Comparison of ENCODE assay signal across 10 cellular contexts in genomic region chr2:42135381-42136312, GRCh38. TPM values are rescaled to one million over a fixed set of nuclear protein-coding genes. Genes with fewer than 3 reads are reported as not detected.
DNase-seq lines count a peak whose midpoint lies in the region; TF ChIP-seq lines count a peak whose summit lies in the region.
"Had no signal": no experiment of that assay in that cellular context is flagged by ENCODE, and none has a peak within 500 bp of the region (broad histone marks: within the 10 kb centered on the region; RNA-seq: fewer than 3 reads in every experiment).

No MANE protein-coding gene starts in this region.

- no peaks in the 10 kb centered on the region for H3K9me3 ChIP-seq in spleen

- H3K4me3 ChIP-seq in spleen = no peak overlapping the region

- peaks cover 66% of the 10 kb centered on the region for H3K4me1 Mint-ChIP-seq in activated T-cell treated with anti-CD3 and anti-CD28 coated beads, Interleukin-2, amount 50 U/mL, for 24 hours (ENCODE audit: low read depth)
- H3K4me1 Mint-ChIP-seq in activated T-helper 2 cell treated with anti-CD3 and anti-CD28 coated beads, Interferon-gamma antibody, Interleukin-2, Interleukin-4, amounts not matched to agents 10 μg/mL and 5 μg/mL and 100 μg/mL, durations not matched to agents 14 hours and 24 hours and 36 hours (ENCODE audit: low read depth) = peaks cover 62% of the 10 kb centered on the region

- H3K36me3 ChIP-seq in spleen = no peaks in the 10 kb centered on the region

- TF ChIP-seq POLR2A in spleen (IDR thresholded peaks at IDR 0.05) = no peak

- peaks cover 53 to 100% (median 82%) of the 10 kb centered on the region in 6 donors for H3K4me1 ChIP-seq in spleen

- no peaks in the 10 kb centered on the region for H3K36me3 Mint-ChIP-seq in activated T-cell treated with anti-CD3 and anti-CD28 coated beads, Interleukin-2, amount 50 U/mL, for 24 hours (ENCODE audit: low read depth)
- H3K36me3 Mint-ChIP-seq in activated T-helper 2 cell treated with anti-CD3 and anti-CD28 coated beads, Interferon-gamma antibody, Interleukin-2, Interleukin-4, amounts not matched to agents 10 μg/mL and 5 μg/mL and 100 μg/mL, durations not matched to agents 14 hours and 24 hours and 36 hours (ENCODE audit: low read depth) = no peaks in the 10 kb centered on the region

- H3K27me3 Mint-ChIP-seq in activated T-cell treated with anti-CD3 and anti-CD28 coated beads, Interleukin-2, amount 50 U/mL, for 24 hours = no peaks in the 10 kb centered on the region
- H3K27me3 Mint-ChIP-seq in activated T-helper 2 cell treated with anti-CD3 and anti-CD28 coated beads, Interferon-gamma antibody, Interleukin-2, Interleukin-4, amounts not matched to agents 10 μg/mL and 5 μg/mL and 100 μg/mL, durations not matched to agents 14 hours and 24 hours and 36 hours (ENCODE audit: low read depth) = no peaks in the 10 kb centered on the region

- no peaks in the 10 kb centered on the region for H3K9me3 Mint-ChIP-seq in activated T-cell treated with anti-CD3 and anti-CD28 coated beads, Interleukin-2, amount 50 U/mL, for 24 hours
- H3K9me3 Mint-ChIP-seq in activated T-helper 2 cell treated with anti-CD3 and anti-CD28 coated beads, Interferon-gamma antibody, Interleukin-2, Interleukin-4, amounts not matched to agents 10 μg/mL and 5 μg/mL and 100 μg/mL, durations not matched to agents 14 hours and 24 hours and 36 hours = no peaks in the 10 kb centered on the region

- TF ChIP-seq CTCF in spleen (IDR thresholded peaks at IDR 0.05 in 8 of 11, conservative IDR thresholded peaks at IDR 0.05 in 3 of 11) = no peak

- peak overlapping the region; percentile 48 to 82 (median 68) for H3K27ac ChIP-seq in spleen
- H3K27ac ChIP-seq: epithelial cell of prostate had no signal

- H3K27ac Mint-ChIP-seq in activated T-cell treated with anti-CD3 and anti-CD28 coated beads, Interleukin-2, amount 50 U/mL, for 24 hours = peak overlapping the region; percentile 40
- peak overlapping the region; percentile 63 for H3K27ac Mint-ChIP-seq in activated T-helper 2 cell treated with anti-CD3 and anti-CD28 coated beads, Interferon-gamma antibody, Interleukin-2, Interleukin-4, amounts not matched to agents 10 μg/mL and 5 μg/mL and 100 μg/mL, durations not matched to agents 14 hours and 24 hours and 36 hours

- POLR2A ChIA-PET in HEK293T (lab: Yijun Ruan, JAX) = interaction anchor here (0.7 kb wide), 1 partner anchor 260 kb away, joined by 3 read pairs; no protein-coding TSS in a partner anchor

- intact Hi-C loops in activated T-helper 2 cell treated with anti-CD3 and anti-CD28 coated beads, Interferon-gamma antibody, Interleukin-2, Interleukin-4, amounts not matched to agents 10 μg/mL and 5 μg/mL and 100 μg/mL, durations not matched to agents 14 hours and 24 hours and 36 hours (cut with micrococcal nuclease) = loop anchor here (10.0 kb wide), 1 partner anchor 59 kb away; no protein-coding TSS in a partner anchor
- intact Hi-C loops in spleen (cut with DNase I; ENCODE audit: low total_unique reads) = no loop called here

- 67 to 82% (median 78%) methylated on average over 4 of the region's 4 CpGs for WGBS in spleen, 5 donors

- no peak overlapping the region for H3K4me3 Mint-ChIP-seq in activated T-cell treated with anti-CD3 and anti-CD28 coated beads, Interleukin-2, amount 50 U/mL, for 24 hours
- no peak overlapping the region for H3K4me3 Mint-ChIP-seq in activated T-helper 2 cell treated with anti-CD3 and anti-CD28 coated beads, Interferon-gamma antibody, Interleukin-2, Interleukin-4, amounts not matched to agents 10 μg/mL and 5 μg/mL and 100 μg/mL, durations not matched to agents 14 hours and 24 hours and 36 hours (ENCODE audit: low read depth)

- H3K27me3 ChIP-seq in spleen (replicated peaks in 1 of 7) = no peaks in the 10 kb centered on the region

- CTCF ChIA-PET in HEK293T (lab: Yijun Ruan, JAX) = interaction anchor here (1.3 kb wide), 1 partner anchor 40 kb away, joined by 3 read pairs; no protein-coding TSS in a partner anchor

- DNase-seq in activated T-cell treated with anti-CD3 and anti-CD28 coated beads, Interleukin-2, amount 50 U/mL, for 24 hours = no peak
- no peak for DNase-seq in activated T-cell treated with anti-CD3 and anti-CD28 coated beads, Interleukin-2, amount 50 U/mL, for 1 hour
- DNase-seq in NOMO-1 (lab: John Stamatoyannopoulos, UW; ENCODE audit: unreplicated experiment in 2 of 2) (peak; percentile 16 to 83), spleen (no peak), superior temporal gyrus (ENCODE audit: extremely low spot score) (no peak), HEK293T (ENCODE audit: extremely low spot score) (no peak), D341Med (ENCODE audit: low spot score) (no peak)
- DNase-seq in activated T-helper 2 cell treated with anti-CD3 and anti-CD28 coated beads, Interferon-gamma antibody, Interleukin-2, Interleukin-4, amounts not matched to agents 10 μg/mL and 5 μg/mL and 100 μg/mL, durations not matched to agents 14 hours and 24 hours and 36 hours (ENCODE audit: low spot score) = no peak
- DNase-seq: NCI-H146 had no signal

TF ChIP-seq in HEK293T, 16 proteins besides CTCF, POLR2A, EP300 and RAD21:
- TF ChIP-seq L3MBTL2 (conservative IDR thresholded peaks at IDR 0.05) (no peak), ZNF384 (IDR thresholded peaks at IDR 0.05) (no peak), SP1 (IDR thresholded peaks at IDR 0.05) (no peak), HDGF (IDR thresholded peaks at IDR 0.05; ENCODE audit: borderline replicate concordance) (no peak), FOXA1 (IDR thresholded peaks at IDR 0.05) (no peak), NFRKB (IDR thresholded peaks at IDR 0.05) (no peak), ELF4 (IDR thresholded peaks at IDR 0.05) (no peak), BHLHE40 (IDR thresholded peaks at IDR 0.05; ENCODE audit: borderline replicate concordance) (no peak), FOXM1 (IDR thresholded peaks at IDR 0.05; ENCODE audit: borderline replicate concordance) (no peak), ARNT (IDR thresholded peaks at IDR 0.05) (no peak), CTBP1 (IDR thresholded peaks at IDR 0.05; ENCODE audit: borderline replicate concordance) (no peak), TARDBP (IDR thresholded peaks at IDR 0.05) (no peak), SUZ12 (IDR thresholded peaks at IDR 0.05) (no peak), FOXK2 (IDR thresholded peaks at IDR 0.05) (no peak), PKNOX1 (IDR thresholded peaks at IDR 0.05) (no peak), LEF1 (IDR thresholded peaks at IDR 0.05; ENCODE audit: borderline replicate concordance) (no peak)
TF ChIP-seq in HEK293T: peak in this region for 0.

RNA-seq across cellular contexts. Expression of gene EML4, which starts 33.5 kb away (rescaled TPM):
- total RNA-seq in activated T-helper 2 cell treated with anti-CD3 and anti-CD28 coated beads, Interferon-gamma antibody, Interleukin-2, Interleukin-4, amounts not matched to agents 10 μg/mL and 5 μg/mL and 100 μg/mL, durations not matched to agents 14 hours and 24 hours and 36 hours = 43.0 and 45.2 TPM in 2 replicates
- total RNA-seq in spleen = 100 to 1,000 TPM in 4 of 7 donors, 10 to 100 TPM in 3; 75.2 to 176 (median 103) TPM
- polyA plus RNA-seq in spleen = 10 to 100 TPM; 25.4 to 42.0 (median 32.0) TPM

Comparison
In these comparisons a context has a peak if more than half of its experiments do, and no peak if none do; other contexts are left out.
1. DNase-seq: peak in NOMO-1 (2 of 2); none in activated T-cell treated with anti-CD3 and anti-CD28 coated beads, Interleukin-2, amount 50 U/mL, for 24 hours (single experiment), activated T-cell treated with anti-CD3 and anti-CD28 coated beads, Interleukin-2, amount 50 U/mL, for 1 hour (single experiment), activated T-helper 2 cell treated with anti-CD3 and anti-CD28 coated beads, Interferon-gamma antibody, Interleukin-2, Interleukin-4, amounts not matched to agents 10 μg/mL and 5 μg/mL and 100 μg/mL, durations not matched to agents 14 hours and 24 hours and 36 hours (single experiment), spleen (single experiment), superior temporal gyrus (single experiment), HEK293T (single experiment) and D341Med (single experiment).